8 cellular contexts compared by ENCODE assay signal in the genomic region with DNA sequence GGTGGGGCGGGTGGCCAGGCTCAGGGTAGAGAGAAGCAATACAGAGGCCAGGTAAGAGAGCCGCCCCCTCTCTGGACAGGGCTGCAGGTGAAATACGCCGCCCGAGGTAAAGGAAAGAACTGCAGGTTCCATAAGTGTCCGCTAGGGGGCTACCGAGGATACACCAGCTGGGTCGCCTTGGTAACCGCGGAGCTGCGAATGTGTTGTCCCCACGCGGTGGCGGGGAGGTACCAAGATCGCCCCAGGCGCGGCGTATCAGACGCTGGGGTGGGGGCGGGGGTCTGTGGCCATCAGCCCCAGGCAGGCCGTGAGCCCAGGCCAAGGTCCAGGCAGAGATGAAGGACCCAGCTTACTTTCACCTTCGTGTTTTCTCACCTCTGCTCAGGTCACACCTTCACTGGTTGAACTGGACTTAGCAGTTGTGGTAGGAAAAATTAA. TPM values are rescaled to one million over a fixed set of nuclear protein-coding genes. Genes with fewer than 3 reads are reported as not detected.
DNase-seq lines count a peak whose midpoint lies in the region; TF ChIP-seq lines count a peak whose summit lies in the region.

No MANE protein-coding gene starts in this region.

- H3K27ac ChIP-seq in transverse colon, result no peak overlapping the region

- H3K27me3 ChIP-seq in transverse colon, result no peaks in the 10 kb centered on the region

- H3K4me1 ChIP-seq in transverse colon, result peaks cover 0 to 8% (median 7%) of the 10 kb centered on the region in 4 donors

- H3K4me3 ChIP-seq in HFF-Myc (replicated peaks; ENCODE audit: low read depth, low read length), result peak overlapping the region; percentile 45
- H3K4me3 ChIP-seq in transverse colon, result peak overlapping the region in 3 of 4 donors; percentile 6 to 41 (median 16)

- 2% methylated on average over 22 of the region's 22 CpGs; no CpG with 5 or more reads in 1 of the 2 donors for WGBS in transverse colon (ENCODE audit: low coverage in 1 of 2), 2 donors

- DNase-seq in ELF-1 (ENCODE audit: low read depth, low spot score), result peak; percentile 96
- peak; percentile 66 for DNase-seq in HFF-Myc (ENCODE audit: extremely low read depth, low read depth)
- peak; percentile 75 for DNase-seq in NCI-H128 (lab: John Stamatoyannopoulos, UW; ENCODE audit: unreplicated experiment)
- DNase-seq in SKM-1 treated with dmso at 0.1 percent for 144 hours (lab: John Stamatoyannopoulos, UW; ENCODE audit: unreplicated experiment), result peak; percentile 87
- peak; percentile 86 for DNase-seq in activated naive CD4-positive, alpha-beta T cell treated with anti-CD3 and anti-CD28 coated beads, Interleukin-2, amount 50 U/mL, for 16 hours
- peak; percentile 69 to 94 (median 86) for DNase-seq in head of caudate nucleus
- peak; percentile 63 to 97 (median 82) for DNase-seq in posterior cingulate gyrus
- DNase-seq in transverse colon, result peak; percentile 90

- in situ Hi-C loops in transverse colon (cut with MboI; ENCODE audit: low pct_ligation_motif_present in 1 of 4, low pct_unique_long_range_greater_than_20kb in 1 of 4, low sequenced_read_pairs in 3 of 4), result loop anchor here in 1 of 4 donors (25.0 kb wide), 1 partner anchor 133 kb away; no protein-coding TSS in a partner anchor

- TF ChIP-seq CTCF in HFF-Myc (IDR thresholded peaks at IDR 0.05; ENCODE audit: low read depth, low read length, missing control alignments) (peak; percentile 98), transverse colon (IDR thresholded peaks at IDR 0.05) (peak; percentile 98 to 99 (median 98))

- no peak for TF ChIP-seq EP300 in transverse colon (IDR thresholded peaks at IDR 0.05; ENCODE audit: low read depth)

- H3K9me3 ChIP-seq in transverse colon, result no peaks in the 10 kb centered on the region

- H3K36me3 ChIP-seq in transverse colon, result no peaks in the 10 kb centered on the region

- intact Hi-C loops in head of caudate nucleus (cut with DNase I) (loop anchor here (10.0 kb wide), 1 partner anchor 614 kb away; a partner anchor contains a TSS), posterior cingulate gyrus (cut with DNase I) (loop anchor here (10.0 kb wide), 1 partner anchor 284 kb away; no protein-coding TSS in a partner anchor), transverse colon (cut with DNase I; ENCODE audit: low total_unique reads) (no loop called here)

- no peak for TF ChIP-seq POLR2A in transverse colon (IDR thresholded peaks at IDR 0.05)

RNA-seq across cellular contexts. Expression of a gene that starts 18.4 kb away (rescaled TPM):
- total RNA-seq in transverse colon, result 10 to 100 TPM; 10.1 to 78.2 (median 16.4) TPM
